1 cellular context compared by ENCODE assay signal in the genomic region with DNA sequence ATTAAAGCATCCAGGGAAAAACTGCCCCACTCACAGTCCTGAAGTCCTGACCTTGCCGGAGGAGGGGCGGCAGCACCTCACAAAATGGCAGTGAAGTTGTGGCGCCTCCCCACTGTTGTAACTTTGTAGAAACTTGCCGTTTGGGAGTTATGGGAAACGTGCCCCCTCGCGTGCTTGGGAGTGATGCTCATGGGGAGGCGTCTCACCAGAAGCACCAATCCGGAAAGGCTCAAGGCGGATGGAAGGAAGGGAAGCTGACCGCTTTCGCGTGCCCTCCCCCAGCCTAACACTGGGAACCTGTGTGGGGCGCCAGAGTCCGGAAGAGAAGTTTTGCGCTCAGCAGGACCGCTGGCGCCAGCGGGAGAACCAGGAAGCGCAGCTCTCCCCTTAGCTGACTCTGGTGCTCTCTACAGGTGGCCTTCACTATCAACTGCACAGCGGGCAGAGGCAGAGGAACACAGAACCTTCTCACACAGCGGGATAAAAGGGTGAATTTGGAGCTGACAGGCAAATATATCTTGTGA.
TF ChIP-seq lines count a peak whose summit lies in the region.

A gene with protein sequence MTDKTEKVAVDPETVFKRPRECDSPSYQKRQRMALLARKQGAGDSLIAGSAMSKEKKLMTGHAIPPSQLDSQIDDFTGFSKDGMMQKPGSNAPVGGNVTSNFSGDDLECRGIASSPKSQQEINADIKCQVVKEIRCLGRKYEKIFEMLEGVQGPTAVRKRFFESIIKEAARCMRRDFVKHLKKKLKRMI (minus strand): TSS at position 151 of the 524 bp plus-strand sequence. CDS start 8,100 bp downstream, outside the sequence.
SAGE1 (plus strand) TSS at position 423 of the 524 bp plus-strand sequence. CDS start 2,527 bp downstream, outside the sequence.

TF ChIP-seq in K562, 482 proteins besides CTCF, POLR2A, EP300 and RAD21 (continued from another document and continues in another):
- TF ChIP-seq, protein P1, sequence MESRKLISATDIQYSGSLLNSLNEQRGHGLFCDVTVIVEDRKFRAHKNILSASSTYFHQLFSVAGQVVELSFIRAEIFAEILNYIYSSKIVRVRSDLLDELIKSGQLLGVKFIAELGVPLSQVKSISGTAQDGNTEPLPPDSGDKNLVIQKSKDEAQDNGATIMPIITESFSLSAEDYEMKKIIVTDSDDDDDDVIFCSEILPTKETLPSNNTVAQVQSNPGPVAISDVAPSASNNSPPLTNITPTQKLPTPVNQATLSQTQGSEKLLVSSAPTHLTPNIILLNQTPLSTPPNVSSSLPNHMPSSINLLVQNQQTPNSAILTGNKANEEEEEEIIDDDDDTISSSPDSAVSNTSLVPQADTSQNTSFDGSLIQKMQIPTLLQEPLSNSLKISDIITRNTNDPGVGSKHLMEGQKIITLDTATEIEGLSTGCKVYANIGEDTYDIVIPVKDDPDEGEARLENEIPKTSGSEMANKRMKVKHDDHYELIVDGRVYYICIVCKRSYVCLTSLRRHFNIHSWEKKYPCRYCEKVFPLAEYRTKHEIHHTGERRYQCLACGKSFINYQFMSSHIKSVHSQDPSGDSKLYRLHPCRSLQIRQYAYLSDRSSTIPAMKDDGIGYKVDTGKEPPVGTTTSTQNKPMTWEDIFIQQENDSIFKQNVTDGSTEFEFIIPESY (CRISPR knock-in tag; IDR thresholded peaks at IDR 0.05): no peak
- TF ChIP-seq OTX1 (CRISPR knock-in tag; IDR thresholded peaks at IDR 0.05) (no peak), ZEB2 (IDR thresholded peaks at IDR 0.05) (peak; percentile 50; the same call in 1 of the 2 replicates), HDAC3 (IDR thresholded peaks at IDR 0.05; ENCODE audit: borderline replicate concordance, partially characterized antibody) (no peak), PHF20 (IDR thresholded peaks at IDR 0.05; ENCODE audit: partially characterized antibody) (peak; percentile 76), NFIC (IDR thresholded peaks at IDR 0.05) (no peak), ZNF586 (CRISPR knock-in tag; conservative IDR thresholded peaks at IDR 0.05) (no peak), NFIX (CRISPR knock-in tag; IDR thresholded peaks at IDR 0.05; ENCODE audit: low read depth) (no peak), USF1 (CRISPR knock-in tag; IDR thresholded peaks at IDR 0.05) (no peak), ZNF696 (CRISPR knock-in tag; conservative IDR thresholded peaks at IDR 0.05) (no peak), KHSRP (IDR thresholded peaks at IDR 0.05) (no peak), GTF2A2 (tag; IDR thresholded peaks at IDR 0.05) (no peak), ZBTB7A (IDR thresholded peaks at IDR 0.05; ENCODE audit: borderline replicate concordance, control insufficient read depth, low read depth, low read length) (0 out of 2 replicates have a peak, but pooled peaks have one; percentile 35), RFX7 (CRISPR knock-in tag; IDR thresholded peaks at IDR 0.05) (no peak), ZNF3 (CRISPR knock-in tag; IDR thresholded peaks at IDR 0.05) (no peak), ZNF316 (IDR thresholded peaks at IDR 0.05) (no peak), CHCHD3 (CRISPR knock-in tag; IDR thresholded peaks at IDR 0.05) (no peak), MECOM (CRISPR knock-in tag; IDR thresholded peaks at IDR 0.05) (no peak), TEAD1 (CRISPR knock-in tag; IDR thresholded peaks at IDR 0.05) (no peak), TEAD4 (IDR thresholded peaks at IDR 0.05; ENCODE audit: low read length) (no peak; the same call in 1 of the 2 replicates), TEAD4 (CRISPR knock-in tag; IDR thresholded peaks at IDR 0.05; ENCODE audit: borderline replicate concordance) (no peak), HDAC6 (IDR thresholded peaks at IDR 0.05; ENCODE audit: low read depth, low read length) (no peak), SMARCC2 (IDR thresholded peaks at IDR 0.05; ENCODE audit: low read depth) (no peak), EP400 (IDR thresholded peaks at IDR 0.05) (peak; percentile 92), KDM5B (IDR thresholded peaks at IDR 0.05; ENCODE audit: insufficient replicate concordance, low read depth, low read length) (no peak), PRPF4 (IDR thresholded peaks at IDR 0.05; ENCODE audit: insufficient read depth, low read depth, low read length, poor library complexity, severe bottlenecking) (no peak), PTRF (tag; IDR thresholded peaks at IDR 0.05) (no peak), POLR2AphosphoS2 (IDR thresholded peaks at IDR 0.05; ENCODE audit: low read length) (no peak), CBX8 (IDR thresholded peaks at IDR 0.05; ENCODE audit: borderline replicate concordance, extremely low read depth, low read depth, low read length, poor library complexity, severe bottlenecking) (no peak), PPARD (CRISPR knock-in tag; IDR thresholded peaks at IDR 0.05) (no peak), MIER1 (IDR thresholded peaks at IDR 0.05; ENCODE audit: low read depth) (no peak), CXXC5 (CRISPR knock-in tag; IDR thresholded peaks at IDR 0.05) (peak; percentile 73), ZFP36 (IDR thresholded peaks at IDR 0.05; ENCODE audit: low read depth, low read length, partially characterized antibody) (no peak), FUS (optimal IDR thresholded peaks at IDR 0.05; ENCODE audit: low read depth, low read length) (no peak), NRF1 (conservative IDR thresholded peaks at IDR 0.05 in 1 of 2, IDR thresholded peaks at IDR 0.05 in 1 of 2) (peak; percentile 69 to 76), MEIS2 (IDR thresholded peaks at IDR 0.05; ENCODE audit: partially characterized antibody) (no peak), ZNF583 (CRISPR knock-in tag; IDR thresholded peaks at IDR 0.05) (no peak), PTTG1 (tag; IDR thresholded peaks at IDR 0.05; ENCODE audit: low read depth) (no peak), GABPB2 (CRISPR knock-in tag; conservative IDR thresholded peaks at IDR 0.05) (no peak), ZNF449 (CRISPR knock-in tag; IDR thresholded peaks at IDR 0.05) (no peak), XRCC3 (IDR thresholded peaks at IDR 0.05) (no peak), POLR2AphosphoS5 (IDR thresholded peaks at IDR 0.05; ENCODE audit: control insufficient read depth, insufficient read depth, low read depth, low read length) (peak; percentile 64)
- TF ChIP-seq, protein P2, sequence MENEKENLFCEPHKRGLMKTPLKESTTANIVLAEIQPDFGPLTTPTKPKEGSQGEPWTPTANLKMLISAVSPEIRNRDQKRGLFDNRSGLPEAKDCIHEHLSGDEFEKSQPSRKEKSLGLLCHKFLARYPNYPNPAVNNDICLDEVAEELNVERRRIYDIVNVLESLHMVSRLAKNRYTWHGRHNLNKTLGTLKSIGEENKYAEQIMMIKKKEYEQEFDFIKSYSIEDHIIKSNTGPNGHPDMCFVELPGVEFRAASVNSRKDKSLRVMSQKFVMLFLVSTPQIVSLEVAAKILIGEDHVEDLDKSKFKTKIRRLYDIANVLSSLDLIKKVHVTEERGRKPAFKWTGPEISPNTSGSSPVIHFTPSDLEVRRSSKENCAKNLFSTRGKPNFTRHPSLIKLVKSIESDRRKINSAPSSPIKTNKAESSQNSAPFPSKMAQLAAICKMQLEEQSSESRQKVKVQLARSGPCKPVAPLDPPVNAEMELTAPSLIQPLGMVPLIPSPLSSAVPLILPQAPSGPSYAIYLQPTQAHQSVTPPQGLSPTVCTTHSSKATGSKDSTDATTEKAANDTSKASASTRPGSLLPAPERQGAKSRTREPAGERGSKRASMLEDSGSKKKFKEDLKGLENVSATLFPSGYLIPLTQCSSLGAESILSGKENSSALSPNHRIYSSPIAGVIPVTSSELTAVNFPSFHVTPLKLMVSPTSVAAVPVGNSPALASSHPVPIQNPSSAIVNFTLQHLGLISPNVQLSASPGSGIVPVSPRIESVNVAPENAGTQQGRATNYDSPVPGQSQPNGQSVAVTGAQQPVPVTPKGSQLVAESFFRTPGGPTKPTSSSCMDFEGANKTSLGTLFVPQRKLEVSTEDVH (IDR thresholded peaks at IDR 0.05; ENCODE audit: low read depth, partially characterized antibody): peak; percentile 78
- TF ChIP-seq, protein P3, sequence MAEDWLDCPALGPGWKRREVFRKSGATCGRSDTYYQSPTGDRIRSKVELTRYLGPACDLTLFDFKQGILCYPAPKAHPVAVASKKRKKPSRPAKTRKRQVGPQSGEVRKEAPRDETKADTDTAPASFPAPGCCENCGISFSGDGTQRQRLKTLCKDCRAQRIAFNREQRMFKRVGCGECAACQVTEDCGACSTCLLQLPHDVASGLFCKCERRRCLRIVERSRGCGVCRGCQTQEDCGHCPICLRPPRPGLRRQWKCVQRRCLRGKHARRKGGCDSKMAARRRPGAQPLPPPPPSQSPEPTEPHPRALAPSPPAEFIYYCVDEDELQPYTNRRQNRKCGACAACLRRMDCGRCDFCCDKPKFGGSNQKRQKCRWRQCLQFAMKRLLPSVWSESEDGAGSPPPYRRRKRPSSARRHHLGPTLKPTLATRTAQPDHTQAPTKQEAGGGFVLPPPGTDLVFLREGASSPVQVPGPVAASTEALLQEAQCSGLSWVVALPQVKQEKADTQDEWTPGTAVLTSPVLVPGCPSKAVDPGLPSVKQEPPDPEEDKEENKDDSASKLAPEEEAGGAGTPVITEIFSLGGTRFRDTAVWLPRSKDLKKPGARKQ (CRISPR knock-in tag; IDR thresholded peaks at IDR 0.05): no peak
